Comparison of ENCODE assay signal across 18 cellular contexts in genomic region chr3:186166036-186166435, GRCh38. TPM values are rescaled to one million over a fixed set of nuclear protein-coding genes. Genes with fewer than 3 reads are reported as not detected.
DNase-seq lines count a peak whose midpoint lies in the region; TF ChIP-seq lines count a peak whose summit lies in the region.
"Had no signal": no experiment of that assay in that cellular context is flagged by ENCODE, and none has a peak within 500 bp of the region (broad histone marks: within the 10 kb centered on the region; RNA-seq: fewer than 3 reads in every experiment).

No MANE protein-coding gene starts in this region.

- WGBS in lower leg skin, 2 donors: 61 to 66% methylated on average over 3 of the region's 3 CpGs

- no peaks in the 10 kb centered on the region for H3K4me1 Mint-ChIP-seq in HFFc6 (ENCODE audit: low read depth)
- H3K4me1 Mint-ChIP-seq: T-helper 17 cell had no signal

- no peak for TF ChIP-seq POLR2A in lower leg skin (IDR thresholded peaks at IDR 0.05)

- no peak overlapping the region for H3K4me3 Mint-ChIP-seq in HFFc6
- H3K4me3 Mint-ChIP-seq: CD4-positive, alpha-beta memory T cell; T-helper 17 cell had no signal

- POLR2A ChIA-PET in HEK293 (lab: Yijun Ruan, JAX): no interaction called here

- H3K27me3 Mint-ChIP-seq in HFFc6 (ENCODE audit: insufficient read depth): peaks cover 26% of the 10 kb centered on the region

- H3K36me3 Mint-ChIP-seq in HFFc6 (ENCODE audit: low read depth): no peaks in the 10 kb centered on the region
- H3K36me3 Mint-ChIP-seq: CD4-positive, alpha-beta memory T cell had no signal

- H3K27ac Mint-ChIP-seq in HFFc6: no peak overlapping the region
- H3K27ac Mint-ChIP-seq: T-helper 17 cell had no signal

- TF ChIP-seq CTCF in HEK293 (tag by site-specific recombination; IDR thresholded peaks at IDR 0.05): no peak
- TF ChIP-seq CTCF in GM10266 (IDR thresholded peaks at IDR 0.05; ENCODE audit: control insufficient read depth, insufficient read depth, low read depth, missing control alignments): no peak
- TF ChIP-seq CTCF in lower leg skin (IDR thresholded peaks at IDR 0.05): no peak
- TF ChIP-seq CTCF in HFFc6 (IDR thresholded peaks at IDR 0.05): no peak

- H3K27ac ChIP-seq in HEK293 (ENCODE audit: extremely low read depth, low read depth, low read length): no peak overlapping the region
- H3K27ac ChIP-seq: BLaER1, GM23248 had no signal

- intact Hi-C loops in lower leg skin (cut with DNase I; ENCODE audit: low total_unique reads): no loop called here

- peaks cover 8% of the 10 kb centered on the region; the same call in 1 of the 2 replicates for H3K4me1 ChIP-seq in HEK293 (ENCODE audit: control insufficient read depth, insufficient read depth, low read length)

- H3K9me3 ChIP-seq in HEK293 (ENCODE audit: control insufficient read depth, insufficient read depth, low read depth, low read length): no peaks in the 10 kb centered on the region

- H3K4me3 ChIP-seq in HEK293 (ENCODE audit: low read depth, low read length): no peak overlapping the region
- H3K4me3 ChIP-seq in lower leg skin (ENCODE audit: low read depth, poor library complexity, severe bottlenecking): no peak overlapping the region
- H3K4me3 ChIP-seq: BLaER1, GM23248 had no signal

- DNase-seq in NCI-H2029 treated with DMSO at 0.1 percent for 48 hours (lab: John Stamatoyannopoulos, UW) (peak; percentile 30), SW480 (ENCODE audit: low spot score) (peak; percentile 25), left kidney (ENCODE audit: low read depth, low spot score) (peak; percentile 33), GM10266 (ENCODE audit: extremely low spot score) (no peak), lower leg skin (ENCODE audit: low spot score in 2 of 2) (no peak), HFFc6 (no peak), ureter (ENCODE audit: low spot score) (no peak)
- DNase-seq: CD4-positive, alpha-beta memory T cell; DMS53; GM23248; HCEC 1CT; NCI-H187; NCI-H748 treated with DMSO at 0.1 percent for 48 hours; RPMI8226; SIG-M5; T-helper 17 cell had no signal

- CTCF ChIA-PET in HEK293 (lab: Yijun Ruan, JAX): no interaction called here

- no peaks in the 10 kb centered on the region for H3K36me3 ChIP-seq in HEK293 (ENCODE audit: control insufficient read depth in 2 of 2, insufficient read depth in 1 of 2, low read length in 2 of 2)

- no peaks in the 10 kb centered on the region for H3K9me3 Mint-ChIP-seq in HFFc6

TF ChIP-seq in HEK293, 187 proteins besides CTCF, POLR2A, EP300 and RAD21:
- TF ChIP-seq ZNF768 (tag by site-specific recombination; IDR thresholded peaks at IDR 0.05) (no peak), ZNF394 (tag by site-specific recombination; IDR thresholded peaks at IDR 0.05; ENCODE audit: borderline replicate concordance) (no peak), ZIC2 (tag by site-specific recombination; IDR thresholded peaks at IDR 0.05) (no peak), ZNF324 (tag by site-specific recombination; IDR thresholded peaks at IDR 0.05) (0 out of 2 replicates have a peak, but pooled peaks have one; percentile 4), SP2 (tag by site-specific recombination; IDR thresholded peaks at IDR 0.05) (no peak), OVOL3 (tag by site-specific recombination; IDR thresholded peaks at IDR 0.05) (0 out of 2 replicates have a peak, but pooled peaks have one; percentile 16)
- TF ChIP-seq, protein P1, sequence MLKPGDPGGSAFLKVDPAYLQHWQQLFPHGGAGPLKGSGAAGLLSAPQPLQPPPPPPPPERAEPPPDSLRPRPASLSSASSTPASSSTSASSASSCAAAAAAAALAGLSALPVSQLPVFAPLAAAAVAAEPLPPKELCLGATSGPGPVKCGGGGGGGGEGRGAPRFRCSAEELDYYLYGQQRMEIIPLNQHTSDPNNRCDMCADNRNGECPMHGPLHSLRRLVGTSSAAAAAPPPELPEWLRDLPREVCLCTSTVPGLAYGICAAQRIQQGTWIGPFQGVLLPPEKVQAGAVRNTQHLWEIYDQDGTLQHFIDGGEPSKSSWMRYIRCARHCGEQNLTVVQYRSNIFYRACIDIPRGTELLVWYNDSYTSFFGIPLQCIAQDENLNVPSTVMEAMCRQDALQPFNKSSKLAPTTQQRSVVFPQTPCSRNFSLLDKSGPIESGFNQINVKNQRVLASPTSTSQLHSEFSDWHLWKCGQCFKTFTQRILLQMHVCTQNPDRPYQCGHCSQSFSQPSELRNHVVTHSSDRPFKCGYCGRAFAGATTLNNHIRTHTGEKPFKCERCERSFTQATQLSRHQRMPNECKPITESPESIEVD (tag by site-specific recombination; IDR thresholded peaks at IDR 0.05): peak; percentile 49; the same call in 1 of the 2 replicates
- TF ChIP-seq, protein P2, sequence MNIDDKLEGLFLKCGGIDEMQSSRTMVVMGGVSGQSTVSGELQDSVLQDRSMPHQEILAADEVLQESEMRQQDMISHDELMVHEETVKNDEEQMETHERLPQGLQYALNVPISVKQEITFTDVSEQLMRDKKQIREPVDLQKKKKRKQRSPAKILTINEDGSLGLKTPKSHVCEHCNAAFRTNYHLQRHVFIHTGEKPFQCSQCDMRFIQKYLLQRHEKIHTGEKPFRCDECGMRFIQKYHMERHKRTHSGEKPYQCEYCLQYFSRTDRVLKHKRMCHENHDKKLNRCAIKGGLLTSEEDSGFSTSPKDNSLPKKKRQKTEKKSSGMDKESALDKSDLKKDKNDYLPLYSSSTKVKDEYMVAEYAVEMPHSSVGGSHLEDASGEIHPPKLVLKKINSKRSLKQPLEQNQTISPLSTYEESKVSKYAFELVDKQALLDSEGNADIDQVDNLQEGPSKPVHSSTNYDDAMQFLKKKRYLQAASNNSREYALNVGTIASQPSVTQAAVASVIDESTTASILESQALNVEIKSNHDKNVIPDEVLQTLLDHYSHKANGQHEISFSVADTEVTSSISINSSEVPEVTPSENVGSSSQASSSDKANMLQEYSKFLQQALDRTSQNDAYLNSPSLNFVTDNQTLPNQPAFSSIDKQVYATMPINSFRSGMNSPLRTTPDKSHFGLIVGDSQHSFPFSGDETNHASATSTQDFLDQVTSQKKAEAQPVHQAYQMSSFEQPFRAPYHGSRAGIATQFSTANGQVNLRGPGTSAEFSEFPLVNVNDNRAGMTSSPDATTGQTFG (tag by site-specific recombination; IDR thresholded peaks at IDR 0.05; ENCODE audit: borderline replicate concordance): no peak
TF ChIP-seq in HEK293: peak in this region for 3.

RNA-seq across cellular contexts. Expression of gene ETV5, which starts 57.1 kb away (rescaled TPM):
- total RNA-seq in lower leg skin (10 to 100 TPM in 1 of 4 donors, 1 to 10 TPM in 3; 8.1 to 15.3 (median 9.7) TPM), ureter (10.0 TPM)
- total RNA-seq in HFFc6 (2021; fragmentation: NEBNext Ultra II Directional; extraction: Animal tissue kit (Norgen Biotek cat#: 25700)): 10 to 100 TPM; 48.6 to 69.3 (median 52.5) TPM

Comparison
In these comparisons a context has a peak if more than half of its experiments do, and no peak if none do; other contexts are left out.
1. DNase-seq: peak in NCI-H2029 treated with DMSO at 0.1 percent for 48 hours (single experiment), SW480 (single experiment) and left kidney (single experiment); none in GM10266 (single experiment), lower leg skin (0 of 2), HFFc6 (single experiment) and ureter (single experiment).